ENCODE assay signal across 14 cellular contexts in genomic region chr2:230757476-230757875, GRCh38. TPM values are rescaled to one million over a fixed set of nuclear protein-coding genes. Genes with fewer than 3 reads are reported as not detected.
DNase-seq lines count a peak whose midpoint lies in the region; ATAC-seq, FAIRE-seq and TF ChIP-seq lines count a peak whose summit lies in the region.
"Had no signal": no experiment of that assay in that cellular context is flagged by ENCODE, and none has a peak within 500 bp of the region (broad histone marks: within the 10 kb centered on the region; RNA-seq: fewer than 3 reads in every experiment).

No MANE protein-coding gene starts in this region.

- no peaks in the 10 kb centered on the region for H3K27me3 ChIP-seq in CD4-positive, alpha-beta T cell (ENCODE audit: control insufficient read depth, insufficient read depth, low read length)
- H3K27me3 ChIP-seq in PC-9 (ENCODE audit: insufficient read depth, low read depth): no peaks in the 10 kb centered on the region
- H3K27me3 ChIP-seq in trophoblast cell (ENCODE audit: insufficient read depth, low read length): no peaks in the 10 kb centered on the region
- H3K27me3 ChIP-seq: upper lobe of right lung had no signal

- H3K36me3 ChIP-seq in PC-9 (ENCODE audit: low read depth) (peaks cover 24% of the 10 kb centered on the region), trophoblast cell (ENCODE audit: control insufficient read depth in 1 of 2, insufficient read depth in 2 of 2, low read length in 2 of 2) (peaks cover 3 to 6% of the 10 kb centered on the region in 2 experiments)

- H3K4me1 ChIP-seq in PC-9 (replicated peaks; ENCODE audit: insufficient read depth): peaks cover 30% of the 10 kb centered on the region
- no peaks in the 10 kb centered on the region for H3K4me1 ChIP-seq in trophoblast cell (ENCODE audit: control insufficient read depth in 1 of 2, insufficient read depth in 2 of 2, low read length in 2 of 2)

- H4K20me1 ChIP-seq in PC-9 (ENCODE audit: insufficient read depth): peaks cover 2% of the 10 kb centered on the region; the same call in 1 of the 2 replicates

- TF ChIP-seq CTCF in CD4-positive, alpha-beta T cell (IDR thresholded peaks at IDR 0.05): no peak
- no peak for TF ChIP-seq CTCF in PC-9 (conservative IDR thresholded peaks at IDR 0.05)
- no peak for TF ChIP-seq CTCF in fibroblast of the aortic adventitia (IDR thresholded peaks at IDR 0.05; ENCODE audit: insufficient read depth, low read length)

- no peak overlapping the region for H2BK5ac ChIP-seq in trophoblast cell (ENCODE audit: low read depth, low read length, poor library complexity)

- no peak overlapping the region for H4K12ac ChIP-seq in trophoblast cell (ENCODE audit: low read depth, low read length)

- H3K4me3 ChIP-seq in PC-9 (no peak overlapping the region), fibroblast of the aortic adventitia (ENCODE audit: low read depth, low read length) (no peak overlapping the region), trophoblast cell (ENCODE audit: low read depth, low read length) (no peak overlapping the region)
- H3K4me3 ChIP-seq: upper lobe of right lung had no signal

- ATAC-seq in CD4-positive, alpha-beta T cell (ENCODE audit: poor library complexity): no peak
- no peak for ATAC-seq in HG03565 (IDR thresholded peaks at IDR 0.05; ENCODE audit: unreplicated experiment)
- ATAC-seq: upper lobe of right lung had no signal

- H3K4me3 Mint-ChIP-seq in CD4-positive, alpha-beta T cell: no peak overlapping the region

- no peak overlapping the region for H3K23ac ChIP-seq in trophoblast cell (ENCODE audit: low read length)

- peaks cover 55% of the 10 kb centered on the region for H3K36me3 Mint-ChIP-seq in CD4-positive, alpha-beta T cell (ENCODE audit: low read depth)

- peaks cover 94% of the 10 kb centered on the region for H3K79me2 ChIP-seq in PC-9 (ENCODE audit: low read depth)
- H3K79me2 ChIP-seq in trophoblast cell (ENCODE audit: control insufficient read depth, insufficient read depth, low read length, poor library complexity): no peaks in the 10 kb centered on the region

- no peak for FAIRE-seq in frontal cortex (lab: Jason Lieb, UNC)

- H2AK5ac ChIP-seq in trophoblast cell (ENCODE audit: low read length): no peak overlapping the region

- H3K18ac ChIP-seq in trophoblast cell (ENCODE audit: low read length): no peak overlapping the region

- H3K9me3 ChIP-seq in CD4-positive, alpha-beta T cell (ENCODE audit: control insufficient read depth, low read length): no peaks in the 10 kb centered on the region
- no peaks in the 10 kb centered on the region; the same call in 1 of the 2 replicates for H3K9me3 ChIP-seq in PC-9 (ENCODE audit: insufficient read depth, low read depth)
- H3K9me3 ChIP-seq in trophoblast cell (ENCODE audit: insufficient read depth, low read depth, low read length): no peaks in the 10 kb centered on the region
- H3K9me3 ChIP-seq: upper lobe of right lung had no signal

- H2AFZ ChIP-seq in PC-9: no peak overlapping the region
- H2AFZ ChIP-seq in trophoblast cell (ENCODE audit: insufficient read depth, low read length, poor library complexity): no peak overlapping the region

- no peak overlapping the region for H3K27ac ChIP-seq in CD4-positive, alpha-beta T cell (ENCODE audit: low read depth, low read length)
- H3K27ac ChIP-seq in PC-9: 0 out of 2 replicates have a peak overlapping the region, but pooled peaks have one; percentile 18
- no peak overlapping the region for H3K27ac ChIP-seq in trophoblast cell (ENCODE audit: low read depth, low read length)
- H3K27ac ChIP-seq: HL-60, upper lobe of right lung had no signal

- peaks cover 46% of the 10 kb centered on the region for H3F3A ChIP-seq in PC-9 (ENCODE audit: insufficient read depth, low read depth)

- no peak overlapping the region for H3K9ac ChIP-seq in trophoblast cell (ENCODE audit: low read length)

- H4K8ac ChIP-seq in trophoblast cell (ENCODE audit: low read depth, low read length): no peak overlapping the region

- no TSS peak for BruUV-seq in PC-9 (replicated peaks; lab: Mats Ljungman, UMichigan)

- no peak overlapping the region for H4K91ac ChIP-seq in trophoblast cell (ENCODE audit: low read depth, low read length)

- H3K4me2 ChIP-seq in PC-9: no peak overlapping the region
- H3K4me2 ChIP-seq in trophoblast cell (ENCODE audit: low read length): no peak overlapping the region

- H3K4ac ChIP-seq in trophoblast cell (ENCODE audit: low read depth, low read length): no peak overlapping the region

- H3K4me1 Mint-ChIP-seq in CD4-positive, alpha-beta T cell (ENCODE audit: low read depth): peaks cover 85% of the 10 kb centered on the region

- no peak overlapping the region for H2BK12ac ChIP-seq in trophoblast cell (ENCODE audit: low read length)

- WGBS in trophoblast cell (ENCODE audit: extremely low coverage, insufficient coverage, insufficient read length): no CpG with 5 or more reads among the region's 2 CpGs

- POLR2A ChIA-PET in CD4-positive, alpha-beta T cell (lab: Charles Lee): interaction anchor here (0.6 to 0.8 kb wide), 2 partner anchors 38 to 43 kb away, joined by 4 read pairs; no protein-coding TSS in a partner anchor
- POLR2A ChIA-PET in PC-9 (lab: Charles Lee; ENCODE audit: unreplicated experiment): interaction anchor here (0.6 to 0.7 kb wide), 2 partner anchors 107 to 300 kb away, joined by 3 to 28 read pairs; no protein-coding TSS in a partner anchor

- no peaks in the 10 kb centered on the region for H3K9me3 Mint-ChIP-seq in CD4-positive, alpha-beta T cell

- no peak overlapping the region for H3K14ac ChIP-seq in trophoblast cell (ENCODE audit: low read length)

- H3K27ac Mint-ChIP-seq in CD4-positive, alpha-beta T cell: peak overlapping the region; percentile 75

- CTCF ChIA-PET in CD4-positive, alpha-beta T cell (lab: Charles Lee): interaction anchor here (2.2 kb wide), 1 partner anchor 41 kb away, joined by 6 read pairs; no protein-coding TSS in a partner anchor
- CTCF ChIA-PET in PC-9 (lab: Charles Lee): no interaction called here

- H3K27me3 Mint-ChIP-seq in CD4-positive, alpha-beta T cell: no peaks in the 10 kb centered on the region

- intact Hi-C loops in CD4-positive, alpha-beta T cell (cut with DNase I, micrococcal nuclease): loop anchor here in 1 of 2 experiments (5.0 kb wide), 1 partner anchor 45 kb away; the partner anchor contains the start of gene CAB39
- intact Hi-C loops in PC-9 (cut with micrococcal nuclease; ENCODE audit: unreplicated experiment): loop anchor here (5.0 kb wide), 1 partner anchor 40 kb away; no protein-coding TSS in a partner anchor

- H3K9me2 ChIP-seq in PC-9 (ENCODE audit: insufficient read depth): no peaks in the 10 kb centered on the region

- no peak for DNase-seq in CD4-positive, alpha-beta T cell
- DNase-seq in PC-9: peak in 1 of 2 experiments; percentile 43
- peak; percentile 64 for DNase-seq in fibroblast of the aortic adventitia (ENCODE audit: low read depth)
- peak; percentile 46 to 86 for DNase-seq in trophoblast cell
- no peak for DNase-seq in A172 (ENCODE audit: low spot score)
- no peak for DNase-seq in stimulated activated CD4-positive, alpha-beta T cell treated with anti-CD3 and anti-CD28 coated beads, Interleukin-15, amount 100 ng/mL, for 24 hours
- DNase-seq in frontal cortex (ENCODE audit: low spot score in 2 of 2): no peak
- DNase-seq: DND-41; glutamatergic neuron; NCI-H1436; stimulated activated CD4-positive, alpha-beta T cell treated with anti-CD3 and anti-CD28 coated beads, Interleukin-2, amount 100 ng/mL, for 24 hours; upper lobe of right lung had no signal

- no peak overlapping the region for H2BK120ac ChIP-seq in trophoblast cell (ENCODE audit: insufficient read depth, low read length, poor library complexity)

- no peaks in the 10 kb centered on the region for H3K79me1 ChIP-seq in trophoblast cell (ENCODE audit: low read length)

RNA-seq across cellular contexts. Expression of gene CAB39, which starts 44.8 kb away (rescaled TPM):
- 10 to 100 TPM; 44.8 to 45.3 TPM for total RNA-seq in CD4-positive, alpha-beta T cell
- total RNA-seq in PC-9 (2021) (70.9 and 86.1 TPM in 2 replicates), fibroblast of the aortic adventitia (ENCODE audit: low replicate concordance) (61.3 and 68.5 TPM in 2 replicates), frontal cortex (165 TPM)
- polyA plus RNA-seq in trophoblast cell (2013): 43.9 and 44.8 TPM in 2 replicates
- 49.8 and 51.9 TPM in 2 replicates for total RNA-seq in A172 (2014; rRNA removed; shearing (Covaris generic))

Comparison
In these comparisons a context has a peak if more than half of its experiments do, and no peak if none do; other contexts are left out.
1. DNase-seq: peak in fibroblast of the aortic adventitia (single experiment) and trophoblast cell (2 of 2); none in CD4-positive, alpha-beta T cell (0 of 10), A172 (single experiment), stimulated activated CD4-positive, alpha-beta T cell treated with anti-CD3 and anti-CD28 coated beads, Interleukin-15, amount 100 ng/mL, for 24 hours (single experiment) and frontal cortex (0 of 2).